8 cellular contexts compared by ENCODE assay signal in the genomic region with DNA sequence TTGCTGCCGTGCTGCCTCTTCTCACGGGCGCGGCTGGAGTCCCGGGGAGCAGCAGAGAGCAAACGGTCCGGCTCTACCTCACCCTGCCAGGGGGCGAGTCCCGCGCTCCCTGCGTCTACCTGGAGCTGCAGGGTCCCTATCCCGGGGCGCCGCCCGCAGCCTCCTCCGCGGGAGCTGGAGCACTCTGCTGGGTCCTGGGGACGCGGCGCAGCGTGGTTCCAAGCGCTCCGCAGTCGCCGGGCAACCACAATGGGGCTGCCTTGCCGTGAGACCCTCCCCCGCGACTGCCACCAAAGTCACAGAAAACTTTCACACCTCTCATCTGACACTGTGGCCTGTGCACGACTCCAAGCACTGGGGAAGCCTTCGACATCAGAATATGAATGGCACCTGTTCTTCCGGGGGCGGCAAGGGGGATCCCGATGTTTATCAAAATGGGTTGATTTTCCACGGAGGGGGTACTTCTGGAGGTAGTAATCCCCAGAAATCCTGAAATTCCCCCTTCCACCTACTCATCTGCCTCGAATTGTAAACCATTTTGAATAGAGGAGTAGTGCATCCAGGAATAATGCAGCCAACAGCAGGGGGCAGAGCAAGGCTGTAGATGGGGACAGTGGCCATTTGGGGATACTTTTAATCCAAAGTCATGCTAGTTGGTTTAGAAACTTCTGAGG. TPM values are rescaled to one million over a fixed set of nuclear protein-coding genes. Genes with fewer than 3 reads are reported as not detected.
DNase-seq lines count a peak whose midpoint lies in the region; ATAC-seq and TF ChIP-seq lines count a peak whose summit lies in the region.

A gene (minus strand): TSS at position 186 of the 674 bp plus-strand sequence. CDS start 17,542 bp downstream, outside the sequence.

- H3K4me3 ChIP-seq in hepatocyte: peak within 1 kb of the TSS; percentile 33

- ATAC-seq in GM19023 (IDR thresholded peaks at IDR 0.05; ENCODE audit: unreplicated experiment) (peak; percentile 46), HG03095 (IDR thresholded peaks at IDR 0.05; ENCODE audit: unreplicated experiment) (peak; percentile 32), sciatic nerve (peak; percentile 81)
- ATAC-seq in activated naive CD8-positive, alpha-beta T cell treated with anti-CD3 and anti-CD28 coated beads, Interleukin-2, amount 50 U/mL, for 24 hours: peak; percentile 37

- peaks cover 11% of the 10 kb centered on the region for H3K9me3 Mint-ChIP-seq in activated naive CD8-positive, alpha-beta T cell treated with anti-CD3 and anti-CD28 coated beads, Interleukin-2, amount 50 U/mL, for 24 hours

- 1% methylated on average over 31 of the region's 35 CpGs for WGBS in hepatocyte (ENCODE audit: low lambda C conversion rate, missing lambda C conversion rate)

- no peaks in the 10 kb centered on the region for H3K9me3 ChIP-seq in hepatocyte (ENCODE audit: low read depth)

- H3K27ac ChIP-seq in hepatocyte: no peak within 1 kb of the TSS

- peaks cover 34% of the 10 kb centered on the region for H3K27me3 Mint-ChIP-seq in activated naive CD8-positive, alpha-beta T cell treated with anti-CD3 and anti-CD28 coated beads, Interleukin-2, amount 50 U/mL, for 24 hours

- H3K79me2 ChIP-seq in hepatocyte: no peaks in the 10 kb centered on the region

- intact Hi-C loops in sciatic nerve (cut with DNase I): no loop called here

- H3K27ac Mint-ChIP-seq in activated naive CD8-positive, alpha-beta T cell treated with anti-CD3 and anti-CD28 coated beads, Interleukin-2, amount 50 U/mL, for 24 hours: no peak within 1 kb of the TSS

- DNase-seq in Ammon's horn (ENCODE audit: low spot score) (peak; percentile 73), NCI-H345 treated with DMSO at 0.1 percent for 48 hours (lab: John Stamatoyannopoulos, UW; ENCODE audit: unreplicated experiment) (peak; percentile 81), hepatocyte (ENCODE audit: low spot score) (peak; percentile 24), sciatic nerve (ENCODE audit: low spot score) (no peak), MV-4-11 (lab: John Stamatoyannopoulos, UW) (no peak)
- DNase-seq in activated naive CD8-positive, alpha-beta T cell treated with anti-CD3 and anti-CD28 coated beads, Interleukin-2, amount 50 U/mL, for 24 hours: peak; percentile 59

- H3K4me1 ChIP-seq in hepatocyte (ENCODE audit: insufficient read depth): peaks cover 9% of the 10 kb centered on the region

- H3K27me3 ChIP-seq in hepatocyte: peaks cover 44% of the 10 kb centered on the region

- H3K36me3 Mint-ChIP-seq in activated naive CD8-positive, alpha-beta T cell treated with anti-CD3 and anti-CD28 coated beads, Interleukin-2, amount 50 U/mL, for 24 hours (ENCODE audit: low read depth): no peaks in the 10 kb centered on the region

- H3K4me1 Mint-ChIP-seq in activated naive CD8-positive, alpha-beta T cell treated with anti-CD3 and anti-CD28 coated beads, Interleukin-2, amount 50 U/mL, for 24 hours: peaks cover 51% of the 10 kb centered on the region

- no peaks in the 10 kb centered on the region for H4K20me1 ChIP-seq in hepatocyte (ENCODE audit: insufficient read depth, poor library complexity, severe bottlenecking)

- H3K36me3 ChIP-seq in hepatocyte (replicated peaks; ENCODE audit: insufficient read depth, low read depth): no peaks in the 10 kb centered on the region

- H2AFZ ChIP-seq in hepatocyte: peak within 1 kb of the TSS; percentile 76

- peak; percentile 57 for TF ChIP-seq CTCF in hepatocyte (IDR thresholded peaks at IDR 0.05; ENCODE audit: poor library complexity)

- H3K9me2 ChIP-seq in hepatocyte (replicated peaks; ENCODE audit: insufficient read depth): no peaks in the 10 kb centered on the region

- H3K4me3 Mint-ChIP-seq in activated naive CD8-positive, alpha-beta T cell treated with anti-CD3 and anti-CD28 coated beads, Interleukin-2, amount 50 U/mL, for 24 hours: peak within 1 kb of the TSS; percentile 58

- H3K4me2 ChIP-seq in hepatocyte: peak within 1 kb of the TSS; percentile 97

RNA-seq across cellular contexts. Expression of the gene that starts here (rescaled TPM):
- total RNA-seq in hepatocyte: not detected in 2 replicates
- polyA plus RNA-seq in hepatocyte: not detected in 2 replicates
- total RNA-seq in sciatic nerve: 0.89 TPM

Comparison
In these comparisons a context has a peak if more than half of its experiments do, and no peak if none do; other contexts are left out.
1. Peak in DNase-seq, H3K4me3 ChIP-seq and H3K4me2 ChIP-seq in hepatocyte; RNA of the gene not detected or under 1 TPM.
2. Peak in ATAC-seq in sciatic nerve; RNA of the gene not detected or under 1 TPM.
3. DNase-seq: peak in Ammon's horn (single experiment), NCI-H345 treated with DMSO at 0.1 percent for 48 hours (single experiment) and activated naive CD8-positive, alpha-beta T cell treated with anti-CD3 and anti-CD28 coated beads, Interleukin-2, amount 50 U/mL, for 24 hours (single experiment); none in sciatic nerve (single experiment) and MV-4-11 (single experiment).
4. Peak in every context shown above with its lines, with median percentiles within 50 percentile points of each other: ATAC-seq.